Comparison of ENCODE assay signal across 8 cellular contexts in genomic region chr9:7626571-7627029, GRCh38.
DNase-seq lines count a peak whose midpoint lies in the region.
"Not testable (repeated sequence)": the region's sequence is repeated elsewhere in the genome, so short reads cannot be mapped to it uniquely, and the experiment has no call there.

No MANE protein-coding gene starts in this region.

- DNase-seq in NCI-H69 (lab: John Stamatoyannopoulos, UW), result peak; percentile 36
- DNase-seq in activated CD4-positive, alpha-beta T cell treated with anti-CD3 and anti-CD28 coated beads for 4 hours, result peak; percentile 20 to 34
- peak; percentile 7 for DNase-seq in activated T-cell treated with anti-CD3 and anti-CD28 coated beads for 48 hours (ENCODE audit: low read depth)
- DNase-seq in activated naive CD4-positive, alpha-beta T cell treated with anti-CD3 and anti-CD28 coated beads, Interleukin-2, amount 50 U/mL, for 16 hours, result peak; percentile 22
- DNase-seq in iPS DF 19.7 (ENCODE audit: low read depth, low spot score), result peak; percentile 59
- peak; percentile 5 for DNase-seq in stimulated activated CD4-positive, alpha-beta T cell treated with anti-CD3 and anti-CD28 coated beads, Interleukin-12 subunit alpha, Interleukin-12 subunit beta, amount 100 ng/mL, for 4 hours
- peak; percentile 2 to 9 for DNase-seq in stimulated activated CD8-positive, alpha-beta memory T cell treated with anti-CD3 and anti-CD28 coated beads, Interleukin-4, amount 100 ng/mL, for 1 hour (ENCODE audit: low read depth in 2 of 2, low spot score in 1 of 2)

- peak overlapping the region; percentile 19 to 60 (median 52); a peak in 19 of 22 replicates for H3K4me2 ChIP-seq in BLaER1 treated with 17β-estradiol and CSF1 and Interleukin-3, amounts not matched to agents 10 nM and 100 nM

- not testable (repeated sequence) for H3K9me3 ChIP-seq in BLaER1 treated with 17β-estradiol and CSF1 and Interleukin-3, amounts not matched to agents 10 nM and 100 nM (replicated peaks in 1 of 11)

- H3K27me3 ChIP-seq in BLaER1 treated with 17β-estradiol and CSF1 and Interleukin-3, amounts not matched to agents 10 nM and 100 nM, result not testable (repeated sequence)

- not testable (repeated sequence) for H4K20me1 ChIP-seq in BLaER1 treated with 17β-estradiol and CSF1 and Interleukin-3, amounts not matched to agents 10 nM and 100 nM

- H3K4me3 ChIP-seq in BLaER1 treated with 17β-estradiol and CSF1 and Interleukin-3, amounts not matched to agents 10 nM and 100 nM, result not testable (repeated sequence)

- H3K36me3 ChIP-seq in BLaER1 treated with 17β-estradiol and CSF1 and Interleukin-3, amounts not matched to agents 10 nM and 100 nM, result not testable (repeated sequence)

- not testable (repeated sequence) for H3K27ac ChIP-seq in BLaER1 treated with 17β-estradiol and CSF1 and Interleukin-3, amounts not matched to agents 10 nM and 100 nM

- H3K4me1 ChIP-seq in BLaER1 treated with 17β-estradiol and CSF1 and Interleukin-3, amounts not matched to agents 10 nM and 100 nM, result peaks cover 0 to 12% (median 9%) of the 10 kb centered on the region in 10 experiments; a peak in 15 of 20 replicates

- peak overlapping the region in 1 of 11 experiments; percentile 36; a peak in 1 of 22 replicates for H3K9ac ChIP-seq in BLaER1 treated with 17β-estradiol and CSF1 and Interleukin-3, amounts not matched to agents 10 nM and 100 nM

Comparison
In these comparisons a context has a peak if more than half of its experiments do, and no peak if none do; other contexts are left out.
1. DNase-seq: peak in every context shown above with its lines; median percentile 59 in iPS DF 19.7; 36 in NCI-H69; 27 in activated CD4-positive, alpha-beta T cell treated with anti-CD3 and anti-CD28 coated beads for 4 hours; 22 in activated naive CD4-positive, alpha-beta T cell treated with anti-CD3 and anti-CD28 coated beads, Interleukin-2, amount 50 U/mL, for 16 hours; 7 in activated T-cell treated with anti-CD3 and anti-CD28 coated beads for 48 hours; 6 in stimulated activated CD8-positive, alpha-beta memory T cell treated with anti-CD3 and anti-CD28 coated beads, Interleukin-4, amount 100 ng/mL, for 1 hour; 5 in stimulated activated CD4-positive, alpha-beta T cell treated with anti-CD3 and anti-CD28 coated beads, Interleukin-12 subunit alpha, Interleukin-12 subunit beta, amount 100 ng/mL, for 4 hours.